ENCODE assay signal across 10 cellular contexts in the genomic region with DNA sequence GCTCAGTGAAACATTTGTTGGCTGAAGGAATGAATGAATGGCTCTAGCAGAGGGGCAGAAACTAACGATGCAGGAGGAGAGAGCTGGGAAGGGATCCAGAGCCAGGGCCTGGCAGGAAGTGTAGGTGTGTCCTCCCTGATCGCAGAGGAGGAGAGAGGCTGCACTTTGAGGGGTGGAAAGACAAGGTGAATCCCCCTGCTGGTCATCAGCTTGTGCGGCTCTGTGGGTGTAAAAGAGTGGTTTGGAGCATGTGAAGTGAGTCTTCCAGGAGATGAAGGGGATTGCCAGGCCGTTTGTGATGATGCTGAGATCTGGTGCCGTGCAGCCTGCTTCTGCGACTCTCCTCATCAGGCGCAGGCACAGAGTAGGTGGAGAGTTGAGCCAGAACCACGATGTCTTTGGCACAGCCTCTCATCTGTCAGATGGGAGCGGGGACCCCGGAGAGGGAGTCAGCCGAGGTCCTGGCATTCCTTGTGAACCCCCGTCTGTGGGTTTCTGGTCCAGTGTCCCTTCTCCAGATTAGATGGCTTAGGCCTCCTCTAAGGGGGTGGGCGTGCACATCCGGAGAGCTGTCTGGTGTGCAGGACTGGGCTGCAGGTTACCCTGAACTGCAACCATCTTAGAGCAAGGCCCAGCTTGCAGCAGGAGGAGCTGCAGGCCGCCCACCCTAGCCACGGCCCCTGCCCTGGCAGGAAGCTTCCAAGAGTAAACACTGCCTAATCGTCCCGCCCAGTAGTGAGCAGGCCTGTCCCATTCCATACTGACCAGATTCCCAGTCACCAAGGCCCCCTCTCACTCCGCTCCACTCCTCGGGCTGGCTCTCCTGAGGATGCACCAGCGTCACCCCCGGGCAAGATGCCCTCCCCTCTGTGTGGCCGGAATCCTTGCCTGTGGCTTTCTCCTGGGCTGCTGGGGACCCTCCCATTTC. TPM values are rescaled to one million over a fixed set of nuclear protein-coding genes. Genes with fewer than 3 reads are reported as not detected.
DNase-seq lines count a peak whose midpoint lies in the region; ATAC-seq and TF ChIP-seq lines count a peak whose summit lies in the region.
"Had no signal": no experiment of that assay in that cellular context is flagged by ENCODE, and none has a peak within 500 bp of the region (broad histone marks: within the 10 kb centered on the region; RNA-seq: fewer than 3 reads in every experiment).

TSS of gene ADAMTS13 (plus strand) at position 753 of the 928 bp plus-strand sequence. CDS start at position 830, 77 bp downstream.

- H3K27me3 Mint-ChIP-seq in activated naive CD4-positive, alpha-beta T cell treated with anti-CD3 and anti-CD28 coated beads for 36 hours (ENCODE audit: low read depth) = peaks cover 15% of the 10 kb centered on the region
- peaks cover 24% of the 10 kb centered on the region for H3K27me3 Mint-ChIP-seq in activated naive CD4-positive, alpha-beta T cell treated with anti-CD3 and anti-CD28 coated beads, Interleukin-2, amount 10 ng/mL, durations not matched to agents 7 days and 5 days
- H3K27me3 Mint-ChIP-seq in stimulated activated naive CD8-positive, alpha-beta T cell treated with anti-CD3 and anti-CD28 coated beads, Interleukin-15, amount 100 ng/mL, for 72 hours = peaks cover 30% of the 10 kb centered on the region

- TF ChIP-seq CTCF in Panc1 (IDR thresholded peaks at IDR 0.05) = no peak
- TF ChIP-seq CTCF in foreskin fibroblast (IDR thresholded peaks at IDR 0.05; ENCODE audit: low read depth, low read length) = peak; percentile 5
- TF ChIP-seq CTCF in MM.1S (IDR thresholded peaks at IDR 0.05; ENCODE audit: low read length) = no peak

- ATAC-seq in Panc1 (0 out of 2 replicates have a peak, but pooled peaks have one; percentile 24), GM18867 (IDR thresholded peaks at IDR 0.05; ENCODE audit: unreplicated experiment) (no peak)
- peak; percentile 77 for ATAC-seq in stimulated activated naive CD8-positive, alpha-beta T cell treated with anti-CD3 and anti-CD28 coated beads, Interleukin-15, amount 100 ng/mL, for 72 hours

- H3K9me3 ChIP-seq in Panc1 (ENCODE audit: control insufficient read depth, insufficient read depth, low read depth, low read length) (no peaks in the 10 kb centered on the region), MM.1S (replicated peaks; ENCODE audit: insufficient read depth, low read length) (no peaks in the 10 kb centered on the region)

- peaks cover 23% of the 10 kb centered on the region for H3K4me1 Mint-ChIP-seq in activated naive CD4-positive, alpha-beta T cell treated with anti-CD3 and anti-CD28 coated beads for 36 hours (ENCODE audit: low read depth)
- H3K4me1 Mint-ChIP-seq in activated naive CD4-positive, alpha-beta T cell treated with anti-CD3 and anti-CD28 coated beads, Interleukin-2, amount 10 ng/mL, durations not matched to agents 7 days and 5 days = peaks cover 30% of the 10 kb centered on the region
- peaks cover 48% of the 10 kb centered on the region for H3K4me1 Mint-ChIP-seq in stimulated activated naive CD8-positive, alpha-beta T cell treated with anti-CD3 and anti-CD28 coated beads, Interleukin-15, amount 100 ng/mL, for 72 hours

- H3K27me3 ChIP-seq in Panc1 (ENCODE audit: control insufficient read depth, insufficient read depth, low read length) = no peaks in the 10 kb centered on the region
- peaks cover 42% of the 10 kb centered on the region for H3K27me3 ChIP-seq in MM.1S (replicated peaks; ENCODE audit: insufficient read depth, low read length)

- H3F3A ChIP-seq in MM.1S (ENCODE audit: insufficient read depth, low read length) = 0 out of 2 replicates have a peak, but pooled peaks cover 3% of the 10 kb centered on the region

- no peaks in the 10 kb centered on the region for H3K9me2 ChIP-seq in MM.1S (replicated peaks; ENCODE audit: insufficient read depth, low read length)

- H2AFZ ChIP-seq in MM.1S (ENCODE audit: low read length) = no peak within 1 kb of the TSS

- BruUV-seq in Panc1 (replicated peaks; lab: Mats Ljungman, UMichigan) = no TSS peak

- H3K27ac ChIP-seq in Panc1 (ENCODE audit: low read length) = no peak within 1 kb of the TSS
- no peak within 1 kb of the TSS for H3K27ac ChIP-seq in MM.1S (ENCODE audit: low read length)

- no peak within 1 kb of the TSS for H3K4me2 ChIP-seq in MM.1S (ENCODE audit: low read depth, low read length)

- CTCF ChIA-PET in activated naive CD4-positive, alpha-beta T cell treated with anti-CD3 and anti-CD28 coated beads for 36 hours (lab: Charles Lee) = interaction anchor here (1.0 kb wide), 1 partner anchor 21 kb away, joined by 3 read pairs; no protein-coding TSS in a partner anchor
- CTCF ChIA-PET in activated naive CD4-positive, alpha-beta T cell treated with anti-CD3 and anti-CD28 coated beads, Interleukin-2, amount 10 ng/mL, durations not matched to agents 7 days and 5 days (lab: Charles Lee) = no interaction called here
- CTCF ChIA-PET in Panc1 (lab: Charles Lee) = no interaction called here

- peaks cover 4% of the 10 kb centered on the region for H3K36me3 Mint-ChIP-seq in activated naive CD4-positive, alpha-beta T cell treated with anti-CD3 and anti-CD28 coated beads for 36 hours (ENCODE audit: low read depth)
- peaks cover 2% of the 10 kb centered on the region for H3K36me3 Mint-ChIP-seq in activated naive CD4-positive, alpha-beta T cell treated with anti-CD3 and anti-CD28 coated beads, Interleukin-2, amount 10 ng/mL, durations not matched to agents 7 days and 5 days

- DNase-seq in activated naive CD4-positive, alpha-beta T cell treated with anti-CD3 and anti-CD28 coated beads for 36 hours = peak; percentile 66
- DNase-seq in activated naive CD4-positive, alpha-beta T cell treated with anti-CD3 and anti-CD28 coated beads, Interleukin-2, amount 10 ng/mL, durations not matched to agents 7 days and 5 days = no peak
- DNase-seq in Panc1 (ENCODE audit: low read depth, low spot score) (no peak), foreskin fibroblast (peak in 1 of 2 donors; percentile 26), ecto neural progenitor cell (ENCODE audit: low spot score) (no peak), MM.1S (no peak)
- DNase-seq in stimulated activated naive CD8-positive, alpha-beta T cell treated with anti-CD3 and anti-CD28 coated beads, Interleukin-15, amount 100 ng/mL, for 72 hours = peak; percentile 70 to 84
- DNase-seq: GDM1, NCI-H510A had no signal

- H3K4me3 ChIP-seq in Panc1 (ENCODE audit: low read depth in 2 of 2, low read length in 2 of 2) = no peak within 1 kb of the TSS
- H3K4me3 ChIP-seq in foreskin fibroblast (ENCODE audit: low read depth in 1 of 2, low read length in 2 of 2) = no peak within 1 kb of the TSS
- no peak within 1 kb of the TSS for H3K4me3 ChIP-seq in MM.1S (ENCODE audit: low read length)

- H3K79me2 ChIP-seq in MM.1S (ENCODE audit: low read length) = peaks cover 10% of the 10 kb centered on the region

- no peak within 1 kb of the TSS for H3K9ac ChIP-seq in MM.1S (ENCODE audit: low read length)

- no peaks in the 10 kb centered on the region for H4K20me1 ChIP-seq in MM.1S (ENCODE audit: insufficient read depth, low read length)

- peak within 1 kb of the TSS; percentile 14 for H3K27ac Mint-ChIP-seq in activated naive CD4-positive, alpha-beta T cell treated with anti-CD3 and anti-CD28 coated beads for 36 hours
- no peak within 1 kb of the TSS for H3K27ac Mint-ChIP-seq in activated naive CD4-positive, alpha-beta T cell treated with anti-CD3 and anti-CD28 coated beads, Interleukin-2, amount 10 ng/mL, durations not matched to agents 7 days and 5 days
- H3K27ac Mint-ChIP-seq in stimulated activated naive CD8-positive, alpha-beta T cell treated with anti-CD3 and anti-CD28 coated beads, Interleukin-15, amount 100 ng/mL, for 72 hours = peak within 1 kb of the TSS in 1 of 2 donors; percentile 71

- in situ Hi-C loops in Panc1 (cut with HindIII; ENCODE audit: low pct_unique_long_range_greater_than_20kb, low sequenced_read_pairs) = no loop called here

- H3K4me1 ChIP-seq in Panc1 (ENCODE audit: control insufficient read depth, insufficient read depth, low read length) (no peaks in the 10 kb centered on the region), MM.1S (ENCODE audit: low read length) (0 out of 2 replicates have a peak, but pooled peaks cover 4% of the 10 kb centered on the region)

- intact Hi-C loops in activated naive CD4-positive, alpha-beta T cell treated with anti-CD3 and anti-CD28 coated beads for 36 hours (cut with micrococcal nuclease) = no loop called here
- intact Hi-C loops in Panc1 (cut with micrococcal nuclease; ENCODE audit: unreplicated experiment) = no loop called here

- POLR2A ChIA-PET in Panc1 (lab: Charles Lee) = no interaction called here

- no peaks in the 10 kb centered on the region for H3K9me3 Mint-ChIP-seq in activated naive CD4-positive, alpha-beta T cell treated with anti-CD3 and anti-CD28 coated beads for 36 hours
- H3K9me3 Mint-ChIP-seq in activated naive CD4-positive, alpha-beta T cell treated with anti-CD3 and anti-CD28 coated beads, Interleukin-2, amount 10 ng/mL, durations not matched to agents 7 days and 5 days = no peaks in the 10 kb centered on the region
- no peaks in the 10 kb centered on the region for H3K9me3 Mint-ChIP-seq in stimulated activated naive CD8-positive, alpha-beta T cell treated with anti-CD3 and anti-CD28 coated beads, Interleukin-15, amount 100 ng/mL, for 72 hours

- H3K36me3 ChIP-seq in Panc1 (ENCODE audit: control insufficient read depth, insufficient read depth, low read length) (peaks cover 2% of the 10 kb centered on the region; the same call in 1 of the 2 replicates), MM.1S (replicated peaks; ENCODE audit: insufficient read depth, low read length) (no peaks in the 10 kb centered on the region)

- no peak within 1 kb of the TSS for H3K4me3 Mint-ChIP-seq in activated naive CD4-positive, alpha-beta T cell treated with anti-CD3 and anti-CD28 coated beads for 36 hours
- H3K4me3 Mint-ChIP-seq in activated naive CD4-positive, alpha-beta T cell treated with anti-CD3 and anti-CD28 coated beads, Interleukin-2, amount 10 ng/mL, durations not matched to agents 7 days and 5 days = no peak within 1 kb of the TSS
- H3K4me3 Mint-ChIP-seq in stimulated activated naive CD8-positive, alpha-beta T cell treated with anti-CD3 and anti-CD28 coated beads, Interleukin-15, amount 100 ng/mL, for 72 hours = peak within 1 kb of the TSS; percentile 55 to 58

RNA-seq across cellular contexts. Expression of gene ADAMTS13, which starts in this region (rescaled TPM):
- 1 to 10 TPM; 3.0 to 3.2 TPM for total RNA-seq in activated naive CD4-positive, alpha-beta T cell treated with anti-CD3 and anti-CD28 coated beads for 36 hours
- 3.4 TPM for total RNA-seq in Panc1 (2021; ENCODE audit: unreplicated experiment)
- polyA plus RNA-seq in Panc1 (2012; ENCODE audit: insufficient read length) = 5.7 TPM

Comparison
In these comparisons a context has a peak if more than half of its experiments do, and no peak if none do; other contexts are left out.
1. DNase-seq: peak in activated naive CD4-positive, alpha-beta T cell treated with anti-CD3 and anti-CD28 coated beads for 36 hours (single experiment) and stimulated activated naive CD8-positive, alpha-beta T cell treated with anti-CD3 and anti-CD28 coated beads, Interleukin-15, amount 100 ng/mL, for 72 hours (2 of 2); none in activated naive CD4-positive, alpha-beta T cell treated with anti-CD3 and anti-CD28 coated beads, Interleukin-2, amount 10 ng/mL, durations not matched to agents 7 days and 5 days (single experiment), Panc1 (single experiment), ecto neural progenitor cell (single experiment) and MM.1S (single experiment).
2. H3K4me3 Mint-ChIP-seq: peak in stimulated activated naive CD8-positive, alpha-beta T cell treated with anti-CD3 and anti-CD28 coated beads, Interleukin-15, amount 100 ng/mL, for 72 hours (2 of 2); none in activated naive CD4-positive, alpha-beta T cell treated with anti-CD3 and anti-CD28 coated beads for 36 hours (single experiment) and activated naive CD4-positive, alpha-beta T cell treated with anti-CD3 and anti-CD28 coated beads, Interleukin-2, amount 10 ng/mL, durations not matched to agents 7 days and 5 days (single experiment).